ENCODE assay signal across 1 cellular context in the genomic region with DNA sequence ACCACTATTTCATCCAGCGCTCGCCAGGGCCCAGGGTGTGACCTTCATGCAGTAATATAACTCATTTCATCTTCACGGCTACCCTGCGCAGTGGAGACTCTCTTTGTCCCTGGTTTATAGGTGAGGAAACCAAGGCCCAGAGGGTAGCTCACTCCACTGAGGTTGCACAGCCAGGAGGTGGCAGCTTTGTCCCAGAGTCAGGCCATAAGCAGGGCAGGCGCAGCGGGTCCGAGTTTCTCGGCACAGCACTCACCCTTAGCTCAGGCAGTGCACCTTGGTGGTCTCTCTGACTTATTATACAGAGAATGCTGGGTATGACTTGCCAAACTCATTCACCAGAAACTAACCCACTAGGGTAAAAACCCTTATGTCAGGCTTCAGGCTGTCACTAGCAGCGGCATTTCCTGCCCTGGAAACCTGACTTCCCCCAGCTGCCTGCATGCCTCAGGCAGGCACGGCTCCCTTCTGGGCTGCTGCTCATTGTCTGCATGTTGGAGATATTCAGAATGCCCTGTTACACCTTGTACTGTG.
TF ChIP-seq lines count a peak whose summit lies in the region.

No MANE protein-coding gene starts in this region.

TF ChIP-seq in SK-N-SH treated with all-trans-retinoic acid at 6 μM for 48 hours, 23 proteins besides CTCF, POLR2A, EP300 and RAD21 (continued from another document):
- TF ChIP-seq, protein P1, sequence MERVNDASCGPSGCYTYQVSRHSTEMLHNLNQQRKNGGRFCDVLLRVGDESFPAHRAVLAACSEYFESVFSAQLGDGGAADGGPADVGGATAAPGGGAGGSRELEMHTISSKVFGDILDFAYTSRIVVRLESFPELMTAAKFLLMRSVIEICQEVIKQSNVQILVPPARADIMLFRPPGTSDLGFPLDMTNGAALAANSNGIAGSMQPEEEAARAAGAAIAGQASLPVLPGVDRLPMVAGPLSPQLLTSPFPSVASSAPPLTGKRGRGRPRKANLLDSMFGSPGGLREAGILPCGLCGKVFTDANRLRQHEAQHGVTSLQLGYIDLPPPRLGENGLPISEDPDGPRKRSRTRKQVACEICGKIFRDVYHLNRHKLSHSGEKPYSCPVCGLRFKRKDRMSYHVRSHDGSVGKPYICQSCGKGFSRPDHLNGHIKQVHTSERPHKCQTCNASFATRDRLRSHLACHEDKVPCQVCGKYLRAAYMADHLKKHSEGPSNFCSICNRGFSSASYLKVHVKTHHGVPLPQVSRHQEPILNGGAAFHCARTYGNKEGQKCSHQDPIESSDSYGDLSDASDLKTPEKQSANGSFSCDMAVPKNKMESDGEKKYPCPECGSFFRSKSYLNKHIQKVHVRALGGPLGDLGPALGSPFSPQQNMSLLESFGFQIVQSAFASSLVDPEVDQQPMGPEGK (CRISPR knock-in tag; IDR thresholded peaks at IDR 0.05; ENCODE audit: borderline replicate concordance), result no peak
- TF ChIP-seq, protein P2, sequence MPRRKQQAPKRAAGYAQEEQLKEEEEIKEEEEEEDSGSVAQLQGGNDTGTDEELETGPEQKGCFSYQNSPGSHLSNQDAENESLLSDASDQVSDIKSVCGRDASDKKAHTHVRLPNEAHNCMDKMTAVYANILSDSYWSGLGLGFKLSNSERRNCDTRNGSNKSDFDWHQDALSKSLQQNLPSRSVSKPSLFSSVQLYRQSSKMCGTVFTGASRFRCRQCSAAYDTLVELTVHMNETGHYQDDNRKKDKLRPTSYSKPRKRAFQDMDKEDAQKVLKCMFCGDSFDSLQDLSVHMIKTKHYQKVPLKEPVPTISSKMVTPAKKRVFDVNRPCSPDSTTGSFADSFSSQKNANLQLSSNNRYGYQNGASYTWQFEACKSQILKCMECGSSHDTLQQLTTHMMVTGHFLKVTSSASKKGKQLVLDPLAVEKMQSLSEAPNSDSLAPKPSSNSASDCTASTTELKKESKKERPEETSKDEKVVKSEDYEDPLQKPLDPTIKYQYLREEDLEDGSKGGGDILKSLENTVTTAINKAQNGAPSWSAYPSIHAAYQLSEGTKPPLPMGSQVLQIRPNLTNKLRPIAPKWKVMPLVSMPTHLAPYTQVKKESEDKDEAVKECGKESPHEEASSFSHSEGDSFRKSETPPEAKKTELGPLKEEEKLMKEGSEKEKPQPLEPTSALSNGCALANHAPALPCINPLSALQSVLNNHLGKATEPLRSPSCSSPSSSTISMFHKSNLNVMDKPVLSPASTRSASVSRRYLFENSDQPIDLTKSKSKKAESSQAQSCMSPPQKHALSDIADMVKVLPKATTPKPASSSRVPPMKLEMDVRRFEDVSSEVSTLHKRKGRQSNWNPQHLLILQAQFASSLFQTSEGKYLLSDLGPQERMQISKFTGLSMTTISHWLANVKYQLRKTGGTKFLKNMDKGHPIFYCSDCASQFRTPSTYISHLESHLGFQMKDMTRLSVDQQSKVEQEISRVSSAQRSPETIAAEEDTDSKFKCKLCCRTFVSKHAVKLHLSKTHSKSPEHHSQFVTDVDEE (CRISPR knock-in tag; IDR thresholded peaks at IDR 0.05), result no peak
- no peak for TF ChIP-seq ZC3H10 (CRISPR knock-in tag; IDR thresholded peaks at IDR 0.05)
- no peak for TF ChIP-seq PPARA (CRISPR knock-in tag; IDR thresholded peaks at IDR 0.05; ENCODE audit: borderline replicate concordance)
- no peak for TF ChIP-seq BACH2 (CRISPR knock-in tag; IDR thresholded peaks at IDR 0.05; ENCODE audit: borderline replicate concordance)
- TF ChIP-seq, protein P3, sequence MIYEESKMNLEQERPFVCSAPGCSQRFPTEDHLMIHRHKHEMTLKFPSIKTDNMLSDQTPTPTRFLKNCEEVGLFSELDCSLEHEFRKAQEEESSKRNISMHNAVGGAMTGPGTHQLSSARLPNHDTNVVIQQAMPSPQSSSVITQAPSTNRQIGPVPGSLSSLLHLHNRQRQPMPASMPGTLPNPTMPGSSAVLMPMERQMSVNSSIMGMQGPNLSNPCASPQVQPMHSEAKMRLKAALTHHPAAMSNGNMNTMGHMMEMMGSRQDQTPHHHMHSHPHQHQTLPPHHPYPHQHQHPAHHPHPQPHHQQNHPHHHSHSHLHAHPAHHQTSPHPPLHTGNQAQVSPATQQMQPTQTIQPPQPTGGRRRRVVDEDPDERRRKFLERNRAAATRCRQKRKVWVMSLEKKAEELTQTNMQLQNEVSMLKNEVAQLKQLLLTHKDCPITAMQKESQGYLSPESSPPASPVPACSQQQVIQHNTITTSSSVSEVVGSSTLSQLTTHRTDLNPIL (CRISPR knock-in tag; IDR thresholded peaks at IDR 0.05; ENCODE audit: low read depth), result no peak
- no peak for TF ChIP-seq ARNTL (CRISPR knock-in tag; IDR thresholded peaks at IDR 0.05; ENCODE audit: borderline replicate concordance, low read depth)
- TF ChIP-seq ZFP30 (CRISPR knock-in tag; IDR thresholded peaks at IDR 0.05), result no peak
- no peak for TF ChIP-seq ZNF70 (CRISPR knock-in tag; IDR thresholded peaks at IDR 0.05)
- TF ChIP-seq, protein P4, sequence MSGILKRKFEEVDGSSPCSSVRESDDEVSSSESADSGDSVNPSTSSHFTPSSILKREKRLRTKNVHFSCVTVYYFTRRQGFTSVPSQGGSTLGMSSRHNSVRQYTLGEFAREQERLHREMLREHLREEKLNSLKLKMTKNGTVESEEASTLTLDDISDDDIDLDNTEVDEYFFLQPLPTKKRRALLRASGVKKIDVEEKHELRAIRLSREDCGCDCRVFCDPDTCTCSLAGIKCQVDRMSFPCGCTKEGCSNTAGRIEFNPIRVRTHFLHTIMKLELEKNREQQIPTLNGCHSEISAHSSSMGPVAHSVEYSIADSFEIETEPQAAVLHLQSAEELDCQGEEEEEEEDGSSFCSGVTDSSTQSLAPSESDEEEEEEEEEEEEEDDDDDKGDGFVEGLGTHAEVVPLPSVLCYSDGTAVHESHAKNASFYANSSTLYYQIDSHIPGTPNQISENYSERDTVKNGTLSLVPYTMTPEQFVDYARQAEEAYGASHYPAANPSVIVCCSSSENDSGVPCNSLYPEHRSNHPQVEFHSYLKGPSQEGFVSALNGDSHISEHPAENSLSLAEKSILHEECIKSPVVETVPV (CRISPR knock-in tag; IDR thresholded peaks at IDR 0.05), result no peak
- TF ChIP-seq OSR1 (CRISPR knock-in tag; IDR thresholded peaks at IDR 0.05), result no peak
